ENCODE assay signal across 28 cellular contexts in the genomic region with DNA sequence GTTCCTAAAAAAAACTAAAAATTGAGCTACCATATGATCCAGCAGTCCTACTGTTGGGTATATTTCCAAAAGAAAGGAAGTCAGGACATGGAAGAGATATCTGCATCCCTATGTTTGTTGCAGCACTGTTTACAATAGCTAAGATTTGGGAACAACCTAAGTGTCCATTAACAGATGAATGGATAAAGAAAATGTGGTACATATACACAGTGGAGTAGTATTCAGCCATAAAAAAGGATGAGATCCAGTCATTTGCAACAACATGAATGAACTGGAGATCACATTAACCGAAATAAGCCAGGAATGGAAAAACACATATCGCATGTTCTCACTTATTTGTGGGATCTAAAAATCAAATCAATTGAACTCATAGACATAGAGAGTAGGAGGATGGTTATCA. TPM values are rescaled to one million over a fixed set of nuclear protein-coding genes. Genes with fewer than 3 reads are reported as not detected.
"Had no signal": no experiment of that assay in that cellular context is flagged by ENCODE, and none has a peak within 500 bp of the region (broad histone marks: within the 10 kb centered on the region; RNA-seq: fewer than 3 reads in every experiment).

No MANE protein-coding gene starts in this region.

- H3K4me3 ChIP-seq: neural progenitor cell, ovary, psoas muscle, right lobe of liver, sigmoid colon, stomach, thoracic aorta, thyroid gland, tibial nerve, upper lobe of left lung, vagina had no signal

- H3K4me1 ChIP-seq: neural progenitor cell, parathyroid adenoma, psoas muscle, right lobe of liver, sigmoid colon, stomach, thyroid gland, tibial nerve, upper lobe of left lung, vagina had no signal

- DNase-seq: natural killer cell; occipital lobe; ovary; posterior cingulate gyrus; psoas muscle; right cardiac atrium; right lobe of liver; sigmoid colon; small intestine; stimulated activated CD4-positive, alpha-beta T cell treated with anti-CD3 and anti-CD28 coated beads, Interleukin-15, amount 100 ng/mL, for 24 hours; stimulated activated CD4-positive, alpha-beta T cell treated with anti-CD3 and anti-CD28 coated beads, Interleukin-2, amount 100 ng/mL, for 24 hours; stimulated activated CD4-positive, alpha-beta T cell treated with anti-CD3 and anti-CD28 coated beads, Interleukin-2, amount 100 ng/mL, for 48 hours; stimulated activated CD4-positive, alpha-beta T cell treated with anti-CD3 and anti-CD28 coated beads, Interleukin-4, amount 100 ng/mL, for 24 hours; stimulated activated naive B cell treated with anti-CD40 and anti-IgM and Interleukin-4, amounts not matched to agents 10 μg/mL and 1 μg/mL and 100 μg/mL, for 72 hours; stimulated activated naive CD4-positive, alpha-beta T cell treated with Interleukin-2 at 50 U/mL for 16 hours; stomach; thyroid gland; trophoblast cell; upper lobe of left lung had no signal

- H3K79me2 ChIP-seq: parathyroid adenoma had no signal

- H3K36me3 ChIP-seq: neural progenitor cell, ovary, right lobe of liver, sigmoid colon, thoracic aorta, thyroid gland, upper lobe of left lung, vagina had no signal

- H3K9me3 Mint-ChIP-seq: nephron, neural progenitor cell had no signal

- H3K27ac Mint-ChIP-seq: natural killer cell; nephron; neural progenitor cell; progenitor cell of endocrine pancreas; stimulated activated effector memory CD8-positive, alpha-beta T cell treated with anti-CD3 and anti-CD28 coated beads, Interleukin-12 subunit alpha, Interleukin-12 subunit beta, amount 100 ng/mL, for 72 hours; stimulated activated naive B cell treated with anti-CD40 and anti-IgM and Interleukin-4, amounts not matched to agents 10 μg/mL and 1 μg/mL and 100 μg/mL, for 72 hours; stimulated activated naive CD8-positive, alpha-beta T cell treated with anti-CD3 and anti-CD28 coated beads, Interleukin-15, Interleukin-2, amounts not matched to agents 100 ng/mL and 50 ng/mL, for 24 hours had no signal

- H3K4me2 ChIP-seq: neural progenitor cell had no signal

- H3K27ac ChIP-seq: neural progenitor cell, ovary, parathyroid adenoma, psoas muscle, right lobe of liver, sigmoid colon, stomach, thoracic aorta, thyroid gland, tibial nerve, upper lobe of left lung, vagina had no signal

- H3K27me3 Mint-ChIP-seq: progenitor cell of endocrine pancreas had no signal

- ATAC-seq: natural killer cell; psoas muscle; right cardiac atrium; right lobe of liver; stimulated activated effector memory CD8-positive, alpha-beta T cell treated with anti-CD3 and anti-CD28 coated beads, Interleukin-12 subunit alpha, Interleukin-12 subunit beta, amount 100 ng/mL, for 72 hours; stimulated activated naive B cell treated with anti-CD40 and anti-IgM and Interleukin-4, amounts not matched to agents 10 μg/mL and 1 μg/mL and 100 μg/mL, for 72 hours had no signal

- H3K4me3 Mint-ChIP-seq: natural killer cell; nephron; neural progenitor cell; stimulated activated effector memory CD8-positive, alpha-beta T cell treated with anti-CD3 and anti-CD28 coated beads, Interleukin-12 subunit alpha, Interleukin-12 subunit beta, amount 100 ng/mL, for 72 hours; stimulated activated naive B cell treated with anti-CD40 and anti-IgM and Interleukin-4, amounts not matched to agents 10 μg/mL and 1 μg/mL and 100 μg/mL, for 72 hours; stimulated activated naive CD8-positive, alpha-beta T cell treated with anti-CD3 and anti-CD28 coated beads, Interleukin-15, Interleukin-2, amounts not matched to agents 100 ng/mL and 50 ng/mL, for 24 hours had no signal

- H3K4me1 Mint-ChIP-seq: natural killer cell; nephron; neural progenitor cell; stimulated activated effector memory CD8-positive, alpha-beta T cell treated with anti-CD3 and anti-CD28 coated beads, Interleukin-12 subunit alpha, Interleukin-12 subunit beta, amount 100 ng/mL, for 72 hours; stimulated activated naive B cell treated with anti-CD40 and anti-IgM and Interleukin-4, amounts not matched to agents 10 μg/mL and 1 μg/mL and 100 μg/mL, for 72 hours had no signal

- H3K9ac ChIP-seq: neural progenitor cell, parathyroid adenoma had no signal

- H2AFZ ChIP-seq: neural progenitor cell, parathyroid adenoma had no signal

- H3K27me3 ChIP-seq: neural progenitor cell, ovary, right lobe of liver, sigmoid colon, stomach, thyroid gland, tibial nerve, upper lobe of left lung, vagina had no signal

- H3K36me3 Mint-ChIP-seq: natural killer cell; stimulated activated effector memory CD8-positive, alpha-beta T cell treated with anti-CD3 and anti-CD28 coated beads, Interleukin-12 subunit alpha, Interleukin-12 subunit beta, amount 100 ng/mL, for 72 hours; stimulated activated naive B cell treated with anti-CD40 and anti-IgM and Interleukin-4, amounts not matched to agents 10 μg/mL and 1 μg/mL and 100 μg/mL, for 72 hours had no signal

- H3K9me3 ChIP-seq: ovary, psoas muscle, right lobe of liver, sigmoid colon, stomach, thoracic aorta, thyroid gland, upper lobe of left lung, vagina had no signal

- FAIRE-seq: small intestine had no signal

RNA-seq across cellular contexts. Expression of a gene that starts 29.9 kb away (rescaled TPM):
- total RNA-seq: natural killer cell had no signal
